In the genomic region with DNA sequence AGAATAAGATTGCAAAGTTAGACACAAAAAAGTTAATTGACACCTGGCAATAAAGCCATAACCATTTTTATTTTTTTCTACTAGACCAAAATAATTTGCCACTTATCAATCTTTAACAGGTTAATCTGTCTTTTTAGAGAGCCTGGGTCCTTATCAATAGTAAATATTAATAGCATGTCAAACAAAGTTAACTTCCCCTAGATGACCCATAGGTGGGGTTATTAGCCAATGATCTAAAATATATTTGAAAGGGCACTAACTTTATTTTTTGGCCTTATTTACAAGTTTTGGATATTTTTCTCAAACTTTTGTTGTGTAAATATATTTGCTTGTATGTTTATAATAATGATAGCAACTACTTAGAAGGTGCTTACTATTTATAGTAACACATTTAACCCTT, we compare ENCODE assay signal across 11 cellular contexts. TPM values are rescaled to one million over a fixed set of nuclear protein-coding genes. Genes with fewer than 3 reads are reported as not detected.
A peak's percentile ranks its signal among the peaks of the same experiment; 100 is the strongest.
DNase-seq lines count a peak whose midpoint lies in the region; ATAC-seq and TF ChIP-seq lines count a peak whose summit lies in the region.
"Had no signal": no experiment of that assay in that cellular context is flagged by ENCODE, and none has a peak within 500 bp of the region (broad histone marks: within the 10 kb centered on the region; RNA-seq: fewer than 3 reads in every experiment).

No MANE protein-coding gene starts in this region.

- DNase-seq in DMS 273 (lab: John Stamatoyannopoulos, UW; ENCODE audit: unreplicated experiment) (peak; percentile 17), DMS 273 treated with DMSO at 0.1 percent for 48 hours (lab: John Stamatoyannopoulos, UW) (no peak), LNCaP clone FGC (ENCODE audit: low read depth) (no peak), dorsolateral prefrontal cortex (no peak), retinal pigment epithelial cell (ENCODE audit: low read depth) (no peak), COLO668 (lab: John Stamatoyannopoulos, UW; ENCODE audit: unreplicated experiment) (no peak)
- DNase-seq: activated gamma-delta T cell treated with Interleukin-2 at 50 U/mL for 16 hours had no signal

- peaks cover 0 to 8% (median 0%) of the 10 kb centered on the region in 45 donors for H3K27me3 ChIP-seq in dorsolateral prefrontal cortex

- intact Hi-C loops in dorsolateral prefrontal cortex (cut with DNase I): no loop called here

- H3K27ac ChIP-seq in dorsolateral prefrontal cortex: no peak overlapping the region

- TF ChIP-seq CTCF in LNCaP clone FGC (IDR thresholded peaks at IDR 0.05; ENCODE audit: control insufficient read depth, extremely low read depth, insufficient read depth) (peak; percentile 31; the same call in 1 of the 2 replicates), dorsolateral prefrontal cortex (IDR thresholded peaks at IDR 0.05 in 54 of 56, conservative IDR thresholded peaks at IDR 0.05 in 2 of 56; ENCODE audit: low read depth in 1 of 56, partially characterized antibody in 56 of 56) (peak in 46 of 56 donors; percentile 18 to 62 (median 35)), retinal pigment epithelial cell (conservative IDR thresholded peaks at IDR 0.05; ENCODE audit: low read depth, low read length) (peak; percentile 42)

- H3K4me3 ChIP-seq in LNCaP clone FGC (ENCODE audit: low read depth, low read length) (no peak overlapping the region), dorsolateral prefrontal cortex (no peak overlapping the region), retinal pigment epithelial cell (ENCODE audit: low read length) (no peak overlapping the region)

- ATAC-seq in GM21367 (IDR thresholded peaks at IDR 0.05; ENCODE audit: unreplicated experiment) (no peak), HG03108 (IDR thresholded peaks at IDR 0.05; ENCODE audit: unreplicated experiment) (no peak)

RNA-seq across cellular contexts. Expression of a gene that starts 3.9 kb away (rescaled TPM):
- 1 to 10 TPM in 2 of 120 experiments, under 1 TPM in 30, not detected in 88; 0.17 to 1.7 (median 0.37) TPM for total RNA-seq in dorsolateral prefrontal cortex
- total RNA-seq: frontal cortex, LHCN-M2 had no signal

RNA-seq across cellular contexts. Expression of a gene that starts 15.5 kb away (rescaled TPM):
- 10 to 100 TPM in 111 of 120 experiments, 1 to 10 TPM in 9; 5.8 to 41.3 (median 17.1) TPM for total RNA-seq in dorsolateral prefrontal cortex

RNA-seq across cellular contexts. Expression of a gene that starts 43.3 kb away (rescaled TPM):
- 1 to 10 TPM in 119 of 120 experiments, under 1 TPM in 1; 0.93 to 4.3 (median 2.1) TPM for total RNA-seq in dorsolateral prefrontal cortex

RNA-seq across cellular contexts. Expression of a gene that starts 59.7 kb away (rescaled TPM):
- 10 to 100 TPM; 29.2 to 90.8 (median 62.6) TPM for total RNA-seq in dorsolateral prefrontal cortex
